ENCODE assay signal across 8 cellular contexts in the genomic region with DNA sequence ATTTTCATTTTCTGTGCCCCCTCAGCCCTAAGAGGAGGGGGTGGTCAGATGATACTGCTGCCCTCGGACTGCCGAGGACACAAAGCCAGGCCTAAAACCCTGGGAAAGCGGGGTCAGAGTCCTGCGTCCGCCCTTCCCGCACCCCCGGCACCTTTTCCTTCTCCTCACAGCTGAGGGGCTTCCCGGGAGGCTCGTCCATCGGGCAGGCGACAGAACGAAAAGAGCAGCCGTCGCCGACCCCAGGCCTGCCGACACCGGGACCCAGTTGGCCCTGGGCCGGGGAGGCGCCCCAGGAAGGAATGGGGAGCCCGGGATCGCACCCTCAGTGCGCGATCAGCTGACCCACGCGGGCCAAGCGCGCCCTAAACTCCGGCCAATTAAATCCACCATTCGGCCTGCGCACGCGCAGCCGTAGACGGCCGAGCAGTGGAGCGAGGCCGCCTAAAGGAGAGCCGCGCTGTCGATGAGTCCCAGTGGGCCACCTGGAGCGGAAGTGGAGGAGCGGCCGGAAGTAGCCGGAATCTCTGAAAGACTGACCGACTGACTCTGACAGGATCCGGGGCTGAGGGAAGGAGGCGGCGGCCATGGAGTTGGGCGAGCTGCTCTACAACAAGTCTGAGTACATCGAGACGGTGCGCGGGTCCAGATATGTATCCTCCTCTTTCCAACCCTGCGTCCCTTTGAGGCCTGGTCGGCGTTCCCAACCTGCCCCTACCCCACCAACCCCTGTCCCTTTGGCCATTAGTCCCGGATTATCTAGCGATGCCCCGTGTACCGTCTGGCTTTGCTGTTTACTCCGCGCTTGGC. TPM values are rescaled to one million over a fixed set of nuclear protein-coding genes. Genes with fewer than 3 reads are reported as not detected.
DNase-seq lines count a peak whose midpoint lies in the region; ATAC-seq and TF ChIP-seq lines count a peak whose summit lies in the region.

A gene (plus strand): TSS at position 508 of the 807 bp plus-strand sequence. CDS start 77 bp downstream, at position 585.
A gene (minus strand): TSS at position 352 of the 807 bp plus-strand sequence. CDS start 153 bp downstream, at position 199.

- DNase-seq in GM13976 (ENCODE audit: low spot score) (peak; percentile 98), NCI-H146 treated with DMSO at 0.1 percent for 48 hours (lab: John Stamatoyannopoulos, UW; ENCODE audit: unreplicated experiment) (peak; percentile 94), amygdala (lab: John Stamatoyannopoulos, UW) (peak; percentile 38 to 96 (median 88)), left ventricle myocardium inferior (peak; percentile 93), progenitor cell of endocrine pancreas (ENCODE audit: low spot score, unreplicated experiment) (peak; percentile 79), ureter (ENCODE audit: low spot score) (peak; percentile 92)

- peaks cover 37% of the 10 kb centered on the region for H3K4me1 ChIP-seq in left ventricle myocardium inferior

- peaks cover 18% of the 10 kb centered on the region for H3K4me1 Mint-ChIP-seq in progenitor cell of endocrine pancreas (ENCODE audit: low read depth)

- peaks cover 16% of the 10 kb centered on the region for H3K36me3 Mint-ChIP-seq in progenitor cell of endocrine pancreas (ENCODE audit: insufficient read depth)

- TF ChIP-seq CTCF in GM13976 (IDR thresholded peaks at IDR 0.05; ENCODE audit: borderline replicate concordance, control extremely low read depth, extremely low read depth, insufficient read depth, missing control alignments) (no peak), left ventricle myocardium inferior (IDR thresholded peaks at IDR 0.05; ENCODE audit: borderline replicate concordance) (no peak), progenitor cell of endocrine pancreas (IDR thresholded peaks at IDR 0.05; ENCODE audit: unreplicated experiment) (no peak)

- H3K27me3 Mint-ChIP-seq in progenitor cell of endocrine pancreas = no peaks in the 10 kb centered on the region

- no peaks in the 10 kb centered on the region for H3K27me3 ChIP-seq in left ventricle myocardium inferior (ENCODE audit: low read depth)

- H3K36me3 ChIP-seq in left ventricle myocardium inferior = peaks cover 40% of the 10 kb centered on the region

- peak; percentile 92 for ATAC-seq in HG02870 (IDR thresholded peaks at IDR 0.05; ENCODE audit: unreplicated experiment)

- intact Hi-C loops in T-helper 1 cell treated with Interleukin-12 subunit alpha and Interleukin-12 subunit beta and Interleukin-4 antibody, amounts not matched to agents 30 ng/mL and 1 ng/mL, for 36 hours (cut with micrococcal nuclease) = loop anchor here (1.0 to 5.0 kb wide), 7 partner anchors 37 to 1091 kb away; a partner anchor contains a TSS
- intact Hi-C loops in left ventricle myocardium inferior (cut with micrococcal nuclease) = no loop called here

- H3K4me3 ChIP-seq in left ventricle myocardium inferior = peak within 1 kb of the TSS; percentile 96

- H3K9me3 Mint-ChIP-seq in progenitor cell of endocrine pancreas (ENCODE audit: low read depth) = no peaks in the 10 kb centered on the region

- H3K9me3 ChIP-seq in left ventricle myocardium inferior (replicated peaks) = no peaks in the 10 kb centered on the region

- peak within 1 kb of the TSS; percentile 98 for H3K27ac Mint-ChIP-seq in progenitor cell of endocrine pancreas

- peak within 1 kb of the TSS; percentile 83 for H3K27ac ChIP-seq in left ventricle myocardium inferior (replicated peaks)

- peak within 1 kb of the TSS; percentile 100 for H3K4me3 Mint-ChIP-seq in progenitor cell of endocrine pancreas (ENCODE audit: low read depth)

- in situ Hi-C loops in GM13976 (cut with MboI; ENCODE audit: low sequenced_read_pairs, unreplicated experiment) = no loop called here

RNA-seq across cellular contexts. Expression of the first gene that starts in this region (rescaled TPM):
- 106 and 107 TPM in 2 replicates for total RNA-seq in T-helper 1 cell treated with Interleukin-12 subunit alpha and Interleukin-12 subunit beta and Interleukin-4 antibody, amounts not matched to agents 30 ng/mL and 1 ng/mL, for 36 hours
- total RNA-seq in left ventricle myocardium inferior (40.0 TPM), progenitor cell of endocrine pancreas (79.8 and 88.9 TPM in 2 replicates), ureter (76.8 TPM)

RNA-seq across cellular contexts. Expression of the second gene that starts in this region (rescaled TPM):
- 26.8 and 27.2 TPM in 2 replicates for total RNA-seq in T-helper 1 cell treated with Interleukin-12 subunit alpha and Interleukin-12 subunit beta and Interleukin-4 antibody, amounts not matched to agents 30 ng/mL and 1 ng/mL, for 36 hours
- 4.2 TPM for total RNA-seq in left ventricle myocardium inferior
- total RNA-seq in progenitor cell of endocrine pancreas = 21.0 TPM in 2 replicates
- 21.3 TPM for total RNA-seq in ureter

Comparison
In these comparisons a context has a peak if more than half of its experiments do, and no peak if none do; other contexts are left out.
1. Peak in every context shown above with its lines: DNase-seq, ATAC-seq, H3K4me3 ChIP-seq and H3K27ac ChIP-seq.